1 cellular context compared by ENCODE assay signal in the genomic region with DNA sequence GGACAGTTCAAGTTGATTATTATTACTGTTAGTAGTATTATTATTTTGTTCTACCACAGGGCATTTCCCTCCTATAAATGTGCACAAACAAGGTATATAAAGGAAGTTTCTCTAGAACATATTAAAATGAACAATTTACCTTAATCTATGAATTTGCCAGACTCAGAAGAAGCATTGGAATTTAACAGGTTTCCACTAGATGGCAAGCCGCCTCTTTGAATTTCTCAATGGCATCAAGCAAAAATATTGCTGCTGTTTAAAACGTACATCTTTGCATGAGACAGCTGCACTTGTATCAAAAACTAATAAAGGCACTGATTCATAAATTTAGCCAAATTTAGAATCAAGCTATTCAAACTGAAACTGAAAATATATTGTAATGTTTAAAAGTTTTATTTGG.
TF ChIP-seq lines count a peak whose summit lies in the region.

No MANE protein-coding gene starts in this region.

TF ChIP-seq in H1, 55 proteins besides CTCF, POLR2A, EP300 and RAD21 (continued from another document):
- TF ChIP-seq, protein P1, sequence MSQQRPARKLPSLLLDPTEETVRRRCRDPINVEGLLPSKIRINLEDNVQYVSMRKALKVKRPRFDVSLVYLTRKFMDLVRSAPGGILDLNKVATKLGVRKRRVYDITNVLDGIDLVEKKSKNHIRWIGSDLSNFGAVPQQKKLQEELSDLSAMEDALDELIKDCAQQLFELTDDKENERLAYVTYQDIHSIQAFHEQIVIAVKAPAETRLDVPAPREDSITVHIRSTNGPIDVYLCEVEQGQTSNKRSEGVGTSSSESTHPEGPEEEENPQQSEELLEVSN (IDR thresholded peaks at IDR 0.05) = no peak
- TF ChIP-seq SP2 (IDR thresholded peaks at IDR 0.05; ENCODE audit: low read length) (no peak), BCL11A (IDR thresholded peaks at IDR 0.05; ENCODE audit: low read depth in 2 of 2, low read length in 2 of 2) (no peak), SIRT6 (IDR thresholded peaks at IDR 0.05; ENCODE audit: low read length) (no peak), EZH2 (IDR thresholded peaks at IDR 0.05; ENCODE audit: low read depth, low read length, severe bottlenecking) (no peak), SUZ12 (IDR thresholded peaks at IDR 0.05; ENCODE audit: low read length) (no peak), KDM5A (IDR thresholded peaks at IDR 0.05; ENCODE audit: low read length) (no peak)
TF ChIP-seq in H1: peak in this region for 0.
